ENCODE assay signal across 29 cellular contexts in genomic region chr5:171535162-171535561, GRCh38.
"Had no signal": no experiment of that assay in that cellular context is flagged by ENCODE, and none has a peak within 500 bp of the region (broad histone marks: within the 10 kb centered on the region; RNA-seq: fewer than 3 reads in every experiment).

No MANE protein-coding gene starts in this region.

- H3K27ac ChIP-seq: coronary artery, esophagus muscularis mucosa, foreskin keratinocyte, gastroesophageal sphincter, heart left ventricle, hepatocyte, left lung, neutrophil, parathyroid adenoma, suprapubic skin, vagina had no signal

- H3K27me3 ChIP-seq: foreskin keratinocyte, heart left ventricle, hepatocyte, left lung, suprapubic skin, vagina had no signal

- H3K4me1 Mint-ChIP-seq: naive thymus-derived CD8-positive, alpha-beta T cell; stimulated activated naive CD8-positive, alpha-beta T cell treated with anti-CD3 and anti-CD28 coated beads, Interleukin-15, amount 100 ng/mL, for 72 hours had no signal

- H3K36me3 ChIP-seq: esophagus muscularis mucosa, gastroesophageal sphincter, heart left ventricle, left lung, neutrophil, suprapubic skin, vagina had no signal

- H3K4me1 ChIP-seq: esophagus muscularis mucosa, foreskin keratinocyte, gastroesophageal sphincter, left lung, parathyroid adenoma, suprapubic skin, vagina had no signal

- H3K4me3 ChIP-seq: coronary artery, esophagus muscularis mucosa, gastroesophageal sphincter, heart left ventricle, hepatocyte, left lung, smooth muscle cell, suprapubic skin, vagina had no signal

- H3K9me3 ChIP-seq: esophagus muscularis mucosa, gastroesophageal sphincter, heart left ventricle, left lung, neutrophil, suprapubic skin, vagina had no signal

- H3K4me3 Mint-ChIP-seq: naive thymus-derived CD8-positive, alpha-beta T cell; neural crest cell; stimulated activated naive CD8-positive, alpha-beta T cell treated with anti-CD3 and anti-CD28 coated beads, Interleukin-15, amount 100 ng/mL, for 72 hours had no signal

- H3K9me3 Mint-ChIP-seq: neural crest cell had no signal

- DNase-seq: dermis blood vessel endothelial cell; effector memory CD4-positive, alpha-beta T cell; foreskin keratinocyte; heart left ventricle; left cardiac atrium; left lung; mammary epithelial cell; mesendoderm; midbrain; naive thymus-derived CD8-positive, alpha-beta T cell; stimulated activated CD4-positive, alpha-beta T cell treated with anti-CD3 and anti-CD28 coated beads, Interleukin-12 subunit alpha, Interleukin-12 subunit beta, amount 100 ng/mL, for 4 hours; stimulated activated CD4-positive, alpha-beta T cell treated with anti-CD3 and anti-CD28 coated beads, Interleukin-1b, Interleukin-23, amount 100 ng/mL, for 48 hours; stimulated activated CD4-positive, alpha-beta T cell treated with anti-CD3 and anti-CD28 coated beads, Interleukin-4, amount 100 ng/mL, for 1 hour; stimulated activated CD8-positive, alpha-beta memory T cell treated with anti-CD3 and anti-CD28 coated beads, Interleukin-4, amount 100 ng/mL, for 48 hours; stimulated activated naive CD4-positive, alpha-beta T cell; stimulated activated naive CD8-positive, alpha-beta T cell treated with anti-CD3 and anti-CD28 coated beads, Interleukin-15, amount 100 ng/mL, for 72 hours; trophoblast cell had no signal

- ATAC-seq: foreskin keratinocyte; gastroesophageal sphincter; heart left ventricle; left cardiac atrium; left lung; naive thymus-derived CD8-positive, alpha-beta T cell; sciatic nerve; stimulated activated naive CD8-positive, alpha-beta T cell treated with anti-CD3 and anti-CD28 coated beads, Interleukin-15, amount 100 ng/mL, for 72 hours had no signal

- H3K36me3 Mint-ChIP-seq: naive thymus-derived CD8-positive, alpha-beta T cell had no signal

- H3K27ac Mint-ChIP-seq: naive thymus-derived CD8-positive, alpha-beta T cell; progenitor cell of endocrine pancreas; stimulated activated naive CD8-positive, alpha-beta T cell treated with anti-CD3 and anti-CD28 coated beads, Interleukin-15, amount 100 ng/mL, for 72 hours had no signal
